ENCODE assay signal across 23 cellular contexts in genomic region chr2:71608441-71608840, GRCh38.
DNase-seq lines count a peak whose midpoint lies in the region; ATAC-seq lines count a peak whose summit lies in the region.
"Had no signal": no experiment of that assay in that cellular context is flagged by ENCODE, and none has a peak within 500 bp of the region (broad histone marks: within the 10 kb centered on the region; RNA-seq: fewer than 3 reads in every experiment).

No MANE protein-coding gene starts in this region.

- no peaks in the 10 kb centered on the region for H3K9me3 ChIP-seq in BLaER1 treated with 17β-estradiol and CSF1 and Interleukin-3, amounts not matched to agents 10 nM and 100 nM (replicated peaks in 1 of 11)
- H3K9me3 ChIP-seq: colonic mucosa, gastroesophageal sphincter, SK-N-SH, thoracic aorta had no signal

- peaks cover 21 to 48% (median 42%) of the 10 kb centered on the region in 10 experiments for H3K4me1 ChIP-seq in BLaER1 treated with 17β-estradiol and CSF1 and Interleukin-3, amounts not matched to agents 10 nM and 100 nM
- H3K4me1 ChIP-seq: colonic mucosa had no signal

- H3K27me3 Mint-ChIP-seq in activated T-helper 17 cell treated with anti-CD3 and anti-CD28 coated beads, Interleukin-2, amount 50 U/mL, for 72 hours, result peaks cover 20% of the 10 kb centered on the region

- intact Hi-C loops in posterior vena cava (cut with DNase I), result loop anchor here in 1 of 2 donors (10.0 kb wide), 1 partner anchor 186 kb away; no protein-coding TSS in a partner anchor

- H3K36me3 ChIP-seq in BLaER1 treated with 17β-estradiol and CSF1 and Interleukin-3, amounts not matched to agents 10 nM and 100 nM, result peaks cover 0 to 33% (median 0%) of the 10 kb centered on the region in 11 experiments; a peak in 9 of 22 replicates
- H3K36me3 ChIP-seq in H7 (replicated peaks; ENCODE audit: control insufficient read depth, insufficient read depth, low read length), result no peaks in the 10 kb centered on the region
- H3K36me3 ChIP-seq: colonic mucosa, thoracic aorta had no signal

- H3K27ac ChIP-seq in BLaER1 treated with 17β-estradiol and CSF1 and Interleukin-3, amounts not matched to agents 10 nM and 100 nM, result no peak overlapping the region
- H3K27ac ChIP-seq: colonic mucosa, gastroesophageal sphincter, RWPE1, thoracic aorta had no signal

- no peak overlapping the region for H3K4me3 Mint-ChIP-seq in activated T-helper 17 cell treated with anti-CD3 and anti-CD28 coated beads, Interleukin-2, amount 50 U/mL, for 72 hours
- H3K4me3 Mint-ChIP-seq: activated CD4-positive, alpha-beta T cell treated with anti-CD3 and anti-CD28 coated beads, Interleukin-2, amount 10 ng/mL, durations not matched to agents 7 days and 5 days; brain; CD8-positive, alpha-beta memory T cell; IgD-negative memory B cell had no signal

- peak; percentile 28 for DNase-seq in H7
- peak; percentile 18 for DNase-seq in left lobe of liver (ENCODE audit: low spot score)
- DNase-seq in posterior vena cava (ENCODE audit: low spot score), result peak; percentile 45
- DNase-seq in NCI-H345 (lab: John Stamatoyannopoulos, UW), result no peak
- no peak for DNase-seq in pons (ENCODE audit: low spot score)
- DNase-seq: activated CD4-positive, alpha-beta T cell treated with anti-CD3 and anti-CD28 coated beads, Interleukin-2, amount 10 ng/mL, durations not matched to agents 7 days and 5 days; CD8-positive, alpha-beta memory T cell; NCI-H1105 treated with DMSO at 0.1 percent for 48 hours; NCI-H2081; NCI-H226; NCI-H82; stimulated activated naive CD4-positive, alpha-beta T cell treated with Interleukin-2 at 50 U/mL for 16 hours; T-helper 2 cell had no signal

- H3K4me1 Mint-ChIP-seq in activated T-helper 17 cell treated with anti-CD3 and anti-CD28 coated beads, Interleukin-2, amount 50 U/mL, for 72 hours, result no peaks in the 10 kb centered on the region
- H3K4me1 Mint-ChIP-seq: CD8-positive, alpha-beta memory T cell had no signal

- H3K9ac ChIP-seq in BLaER1 treated with 17β-estradiol and CSF1 and Interleukin-3, amounts not matched to agents 10 nM and 100 nM, result no peak overlapping the region; a peak in 1 of 22 replicates
- H3K9ac ChIP-seq: SK-N-SH had no signal

- H3K27ac Mint-ChIP-seq in activated T-helper 17 cell treated with anti-CD3 and anti-CD28 coated beads, Interleukin-2, amount 50 U/mL, for 72 hours, result no peak overlapping the region
- H3K27ac Mint-ChIP-seq: activated CD4-positive, alpha-beta T cell treated with anti-CD3 and anti-CD28 coated beads, Interleukin-2, amount 10 ng/mL, durations not matched to agents 7 days and 5 days; brain; IgD-negative memory B cell had no signal

- no peak for ATAC-seq in left lobe of liver
- ATAC-seq in activated T-helper 17 cell treated with anti-CD3 and anti-CD28 coated beads, Interleukin-2, amount 50 U/mL, for 72 hours (replicated peaks), result no peak
- ATAC-seq: gastroesophageal sphincter, right cardiac atrium had no signal

- peak overlapping the region in 7 of 11 experiments; percentile 16 to 65 (median 51); a peak in 10 of 22 replicates for H3K4me2 ChIP-seq in BLaER1 treated with 17β-estradiol and CSF1 and Interleukin-3, amounts not matched to agents 10 nM and 100 nM
- H3K4me2 ChIP-seq: SK-N-SH had no signal

- 0 out of 22 replicates have a peak, but pooled peaks cover 0 to under 1% (median 0%) of the 10 kb centered on the region in 11 experiments for H3K27me3 ChIP-seq in BLaER1 treated with 17β-estradiol and CSF1 and Interleukin-3, amounts not matched to agents 10 nM and 100 nM
- H3K27me3 ChIP-seq in H7 (ENCODE audit: control insufficient read depth, insufficient read depth, low read length), result no peaks in the 10 kb centered on the region
- H3K27me3 ChIP-seq: colonic mucosa, gastroesophageal sphincter had no signal

- H4K20me1 ChIP-seq in BLaER1 treated with 17β-estradiol and CSF1 and Interleukin-3, amounts not matched to agents 10 nM and 100 nM, result peaks cover 0 to 16% (median 0%) of the 10 kb centered on the region in 11 experiments; a peak in 3 of 22 replicates

- no peaks in the 10 kb centered on the region for H3K9me3 Mint-ChIP-seq in activated T-helper 17 cell treated with anti-CD3 and anti-CD28 coated beads, Interleukin-2, amount 50 U/mL, for 72 hours
- H3K9me3 Mint-ChIP-seq: activated CD4-positive, alpha-beta T cell treated with anti-CD3 and anti-CD28 coated beads, Interleukin-2, amount 10 ng/mL, durations not matched to agents 7 days and 5 days; CD8-positive, alpha-beta memory T cell; IgD-negative memory B cell had no signal

- no peak overlapping the region for H3K4me3 ChIP-seq in BLaER1 treated with 17β-estradiol and CSF1 and Interleukin-3, amounts not matched to agents 10 nM and 100 nM
- H3K4me3 ChIP-seq in H7 (ENCODE audit: insufficient read depth, low read depth, low read length), result no peak overlapping the region
- H3K4me3 ChIP-seq: colonic mucosa, gastroesophageal sphincter, thoracic aorta had no signal

- H3K36me3 Mint-ChIP-seq in activated T-helper 17 cell treated with anti-CD3 and anti-CD28 coated beads, Interleukin-2, amount 50 U/mL, for 72 hours (ENCODE audit: low read depth), result no peaks in the 10 kb centered on the region
- H3K36me3 Mint-ChIP-seq: brain; CD8-positive, alpha-beta memory T cell; IgD-negative memory B cell had no signal

Comparison
In these comparisons a context has a peak if more than half of its experiments do, and no peak if none do; other contexts are left out.
1. DNase-seq: peak in H7 (single experiment), left lobe of liver (single experiment) and posterior vena cava (single experiment); none in NCI-H345 (single experiment) and pons (single experiment).